Comparison of ENCODE assay signal across 1 cellular context in genomic region chr1:39183503-39184353, GRCh38.
TF ChIP-seq lines count a peak whose summit lies in the region.

No MANE protein-coding gene starts in this region.

TF ChIP-seq in HEK293, 187 proteins besides CTCF, POLR2A, EP300 and RAD21 (continued from another document and continues in another):
- no peak for TF ChIP-seq PRDM2 (tag by site-specific recombination; IDR thresholded peaks at IDR 0.05; ENCODE audit: borderline replicate concordance)
- no peak for TF ChIP-seq ZNF26 (tag by site-specific recombination; IDR thresholded peaks at IDR 0.05)
- TF ChIP-seq IKZF3 (tag by site-specific recombination; IDR thresholded peaks at IDR 0.05), result peak; percentile 78
- peak; percentile 96 for TF ChIP-seq ZNF366 (tag by site-specific recombination; conservative IDR thresholded peaks at IDR 0.05)
- TF ChIP-seq YY2 (tag by site-specific recombination; IDR thresholded peaks at IDR 0.05), result no peak
- TF ChIP-seq ZXDB (tag by site-specific recombination; IDR thresholded peaks at IDR 0.05), result peak; percentile 69
- TF ChIP-seq FEZF1 (tag by site-specific recombination; IDR thresholded peaks at IDR 0.05), result peak; percentile 45; the same call in 1 of the 2 replicates
- TF ChIP-seq ZNF223 (tag by site-specific recombination; IDR thresholded peaks at IDR 0.05), result no peak
- TF ChIP-seq ZNF354C (tag by site-specific recombination; IDR thresholded peaks at IDR 0.05; ENCODE audit: borderline replicate concordance, low read depth), result no peak
- no peak for TF ChIP-seq ZNF302 (tag by site-specific recombination; IDR thresholded peaks at IDR 0.05; ENCODE audit: low read depth)
- TF ChIP-seq INSM2 (tag by site-specific recombination; IDR thresholded peaks at IDR 0.05), result peak; percentile 98
- no peak for TF ChIP-seq ZNF610 (tag by site-specific recombination; IDR thresholded peaks at IDR 0.05; ENCODE audit: borderline replicate concordance)
- no peak for TF ChIP-seq ZNF121 (tag by site-specific recombination; IDR thresholded peaks at IDR 0.05)
- TF ChIP-seq ZFP41 (tag by site-specific recombination; IDR thresholded peaks at IDR 0.05; ENCODE audit: borderline replicate concordance), result no peak
- no peak for TF ChIP-seq ZNF76 (tag by site-specific recombination; IDR thresholded peaks at IDR 0.05; ENCODE audit: borderline replicate concordance, low read depth)
- TF ChIP-seq ZNF518A (tag by site-specific recombination; conservative IDR thresholded peaks at IDR 0.05; ENCODE audit: low read depth), result 0 out of 2 replicates have a peak, but pooled peaks have one; percentile 25
- peak; percentile 80; the same call in 1 of the 2 replicates for TF ChIP-seq ZFP37 (tag by site-specific recombination; IDR thresholded peaks at IDR 0.05)
- TF ChIP-seq ATF2 (tag by site-specific recombination; IDR thresholded peaks at IDR 0.05; ENCODE audit: low read depth), result peak; percentile 95
- TF ChIP-seq ZBTB49 (tag by site-specific recombination; IDR thresholded peaks at IDR 0.05; ENCODE audit: low read depth), result no peak
- TF ChIP-seq ZNF596 (tag by site-specific recombination; IDR thresholded peaks at IDR 0.05), result no peak
- no peak for TF ChIP-seq ZNF37A (tag by site-specific recombination; IDR thresholded peaks at IDR 0.05)
- TF ChIP-seq ZNF433 (tag by site-specific recombination; IDR thresholded peaks at IDR 0.05; ENCODE audit: low read depth), result no peak
- TF ChIP-seq AEBP2 (tag by site-specific recombination; IDR thresholded peaks at IDR 0.05; ENCODE audit: borderline replicate concordance), result no peak
- TF ChIP-seq TCF7L2 (IDR thresholded peaks at IDR 0.05; ENCODE audit: borderline replicate concordance, low read depth, low read length), result peak; percentile 77; the same call in 1 of the 2 replicates
- TF ChIP-seq ZNF341 (tag by site-specific recombination; IDR thresholded peaks at IDR 0.05; ENCODE audit: low read depth), result no peak
- TF ChIP-seq ZNF792 (tag by site-specific recombination; IDR thresholded peaks at IDR 0.05), result 0 out of 2 replicates have a peak, but pooled peaks have one; percentile 38
- TF ChIP-seq MZF1 (tag by site-specific recombination; IDR thresholded peaks at IDR 0.05; ENCODE audit: borderline replicate concordance), result no peak
- no peak for TF ChIP-seq ZNF112 (tag by site-specific recombination; IDR thresholded peaks at IDR 0.05)
- no peak for TF ChIP-seq ZNF747 (tag by site-specific recombination; IDR thresholded peaks at IDR 0.05)
- TF ChIP-seq ZNF132 (tag by site-specific recombination; IDR thresholded peaks at IDR 0.05; ENCODE audit: borderline replicate concordance), result no peak
- TF ChIP-seq ZNF324 (tag by site-specific recombination; IDR thresholded peaks at IDR 0.05), result no peak
- TF ChIP-seq MYNN (tag by site-specific recombination; IDR thresholded peaks at IDR 0.05; ENCODE audit: borderline replicate concordance), result no peak
- no peak for TF ChIP-seq ZNF239 (tag by site-specific recombination; IDR thresholded peaks at IDR 0.05)
- no peak for TF ChIP-seq ELK4 (IDR thresholded peaks at IDR 0.05; ENCODE audit: borderline replicate concordance, low read depth, low read length)
- peak; percentile 34 for TF ChIP-seq ZNF654 (tag by site-specific recombination; IDR thresholded peaks at IDR 0.05; ENCODE audit: low read depth)
- TF ChIP-seq ZNF561 (tag by site-specific recombination; IDR thresholded peaks at IDR 0.05; ENCODE audit: borderline replicate concordance), result 0 out of 2 replicates have a peak, but pooled peaks have one; percentile 59
